Comparison of ENCODE assay signal across 26 cellular contexts in the genomic region with DNA sequence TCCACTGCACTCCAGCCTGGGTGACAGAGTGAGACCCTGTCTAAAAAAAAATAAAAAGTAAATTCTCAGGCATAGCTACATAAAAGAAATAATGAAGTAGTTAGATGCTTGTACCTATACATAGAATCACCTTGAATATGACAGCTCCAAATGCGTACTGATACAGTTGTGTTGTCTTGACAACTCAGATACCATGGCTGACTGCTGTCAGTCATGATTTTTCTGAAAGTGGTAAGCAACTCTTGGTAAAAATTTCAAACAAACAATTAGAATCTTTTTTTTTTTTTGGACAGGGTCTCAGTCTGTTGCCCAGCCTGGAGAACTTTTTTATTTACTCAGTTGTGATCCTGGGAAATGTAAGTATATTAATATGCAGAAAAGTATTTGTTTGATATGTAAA. TPM values are rescaled to one million over a fixed set of nuclear protein-coding genes. Genes with fewer than 3 reads are reported as not detected.
DNase-seq lines count a peak whose midpoint lies in the region; ATAC-seq, FAIRE-seq and TF ChIP-seq lines count a peak whose summit lies in the region.
"Had no signal": no experiment of that assay in that cellular context is flagged by ENCODE, and none has a peak within 500 bp of the region (broad histone marks: within the 10 kb centered on the region; RNA-seq: fewer than 3 reads in every experiment).

No MANE protein-coding gene starts in this region.

- TF ChIP-seq EP300 in GM12878 (IDR thresholded peaks at IDR 0.05; ENCODE audit: borderline replicate concordance in 1 of 2, control insufficient read depth in 1 of 2, low read depth in 2 of 2, low read length in 2 of 2) = no peak

- no peak for TF ChIP-seq RAD21 in GM12878 (IDR thresholded peaks at IDR 0.05; ENCODE audit: insufficient read depth, low read depth, low read length)

- no peak overlapping the region for H2AFZ ChIP-seq in GM12878 (ENCODE audit: control insufficient read depth, low read depth, low read length)
- H2AFZ ChIP-seq: PC-9 had no signal

- H3K27me3 Mint-ChIP-seq in activated naive CD4-positive, alpha-beta T cell treated with anti-CD3 and anti-CD28 coated beads, Interleukin-2, amount 10 ng/mL, durations not matched to agents 7 days and 5 days = no peaks in the 10 kb centered on the region
- H3K27me3 Mint-ChIP-seq in stimulated activated naive B cell treated with anti-CD40 and anti-IgM and Interleukin-4, amounts not matched to agents 10 μg/mL and 1 μg/mL and 100 μg/mL, for 72 hours = no peaks in the 10 kb centered on the region
- H3K27me3 Mint-ChIP-seq: activated CD4-positive, alpha-beta T cell treated with anti-CD3 and anti-CD28 coated beads, Interleukin-2, amount 10 ng/mL, durations not matched to agents 24 days and 14 days had no signal

- H3K9me3 Mint-ChIP-seq in activated naive CD4-positive, alpha-beta T cell treated with anti-CD3 and anti-CD28 coated beads, Interleukin-2, amount 10 ng/mL, durations not matched to agents 7 days and 5 days = no peaks in the 10 kb centered on the region
- H3K9me3 Mint-ChIP-seq in activated naive CD4-positive, alpha-beta T cell treated with anti-CD3 and anti-CD28 coated beads, Interleukin-2, amount 50 U/mL, for 72 hours = no peaks in the 10 kb centered on the region
- no peaks in the 10 kb centered on the region for H3K9me3 Mint-ChIP-seq in stimulated activated naive B cell treated with anti-CD40 and anti-IgM and Interleukin-4, amounts not matched to agents 10 μg/mL and 1 μg/mL and 100 μg/mL, for 72 hours
- H3K9me3 Mint-ChIP-seq: activated CD4-positive, alpha-beta T cell treated with anti-CD3 and anti-CD28 coated beads, Interleukin-2, amount 10 ng/mL, durations not matched to agents 24 days and 14 days had no signal

- no peak for FAIRE-seq in GM12878 (lab: Jason Lieb, UNC)
- FAIRE-seq: colon, G401.6, small intestine had no signal

- no peak for ATAC-seq in activated naive CD4-positive, alpha-beta T cell treated with anti-CD3 and anti-CD28 coated beads, Interleukin-2, amount 50 U/mL, for 72 hours
- ATAC-seq in GM12878 = no peak
- ATAC-seq in stimulated activated naive B cell treated with anti-CD40 and anti-IgM and Interleukin-4, amounts not matched to agents 10 μg/mL and 1 μg/mL and 100 μg/mL, for 72 hours (replicated peaks) = no peak
- ATAC-seq in HG03135 (IDR thresholded peaks at IDR 0.05; ENCODE audit: unreplicated experiment) = no peak
- ATAC-seq: foreskin keratinocyte, left lobe of liver had no signal

- no peaks in the 10 kb centered on the region for H3K79me2 ChIP-seq in GM12878 (ENCODE audit: control insufficient read depth, insufficient read depth, low read length)

- WGBS in GM12878 (ENCODE audit: insufficient coverage, insufficient replicate concordance, low lambda C conversion rate, missing lambda C conversion rate) = 100% methylated on average over 1 of the region's 1 CpG

- no peak for DNase-seq in activated naive CD4-positive, alpha-beta T cell treated with anti-CD3 and anti-CD28 coated beads, Interleukin-2, amount 10 ng/mL, durations not matched to agents 7 days and 5 days
- no peak for DNase-seq in activated naive CD4-positive, alpha-beta T cell treated with anti-CD3 and anti-CD28 coated beads, Interleukin-2, amount 50 U/mL, for 72 hours (ENCODE audit: low spot score in 2 of 2)
- DNase-seq in HL-60 (ENCODE audit: low read depth in 1 of 2, low spot score in 1 of 2) (no peak), GM12878 (ENCODE audit: low read depth, low spot score) (no peak), islet precursor cell (no peak)
- no peak for DNase-seq in stimulated activated naive B cell treated with anti-CD40 and anti-IgM and Interleukin-4, amounts not matched to agents 10 μg/mL and 1 μg/mL and 100 μg/mL, for 72 hours
- DNase-seq: activated CD4-positive, alpha-beta T cell treated with anti-CD3 and anti-CD28 coated beads, Interleukin-2, amount 10 ng/mL, durations not matched to agents 24 days and 14 days; activated effector memory CD4-positive, alpha-beta T cell treated with anti-CD3 and anti-CD28 coated beads, Interleukin-2, amount 50 U/mL, for 16 hours; amniotic stem cell; DMS153; effector CD8-positive, alpha-beta T cell; foreskin keratinocyte; IMR-90; mesendoderm; NCI-H1436; NCI-H2107; NCI-H446 treated with DMSO at 0.1 percent for 48 hours; PC-9; SHP77; small intestine; SW 1271 had no signal

- BruUV-seq in GM12878 (replicated peaks; lab: Mats Ljungman, UMichigan) = no TSS peak

- peaks cover 55% of the 10 kb centered on the region for H3K4me1 ChIP-seq in GM12878 (ENCODE audit: control insufficient read depth, insufficient read depth, low read length)

- no peak overlapping the region for H3K4me2 ChIP-seq in GM12878 (ENCODE audit: control insufficient read depth, insufficient read depth)
- H3K4me2 ChIP-seq: PC-9 had no signal

- SMC1A ChIA-PET in GM12878 (lab: Charles Lee; ENCODE audit: uncharacterized antibody, unreplicated experiment) = interaction anchor here (0.7 to 1.3 kb wide), 8 partner anchors 11 to 249 kb away, joined by 3 to 7 read pairs (median 4); a partner anchor contains a TSS

- TF ChIP-seq POLR2A in GM12878 (IDR thresholded peaks at IDR 0.05; ENCODE audit: low read depth, low read length) = no peak

- intact Hi-C loops in GM12878 (cut with micrococcal nuclease; ENCODE audit: unreplicated experiment) = no loop called here

- POLR2A ChIA-PET in GM12878 (lab: Charles Lee) = interaction anchor here (0.7 to 1.1 kb wide), 5 partner anchors 15 to 450 kb away, joined by 3 to 4 read pairs (median 3); no protein-coding TSS in a partner anchor

- no peaks in the 10 kb centered on the region for H4K20me1 ChIP-seq in GM12878 (ENCODE audit: control insufficient read depth, insufficient read depth)

- peaks cover 67% of the 10 kb centered on the region for H3K36me3 Mint-ChIP-seq in activated naive CD4-positive, alpha-beta T cell treated with anti-CD3 and anti-CD28 coated beads, Interleukin-2, amount 10 ng/mL, durations not matched to agents 7 days and 5 days
- H3K36me3 Mint-ChIP-seq in activated naive CD4-positive, alpha-beta T cell treated with anti-CD3 and anti-CD28 coated beads, Interleukin-2, amount 50 U/mL, for 72 hours = peaks cover 0 to 23% of the 10 kb centered on the region in 2 donors
- peaks cover 34 to 46% of the 10 kb centered on the region in 2 donors for H3K36me3 Mint-ChIP-seq in stimulated activated naive B cell treated with anti-CD40 and anti-IgM and Interleukin-4, amounts not matched to agents 10 μg/mL and 1 μg/mL and 100 μg/mL, for 72 hours

- CTCF ChIA-PET in activated naive CD4-positive, alpha-beta T cell treated with anti-CD3 and anti-CD28 coated beads, Interleukin-2, amount 10 ng/mL, durations not matched to agents 7 days and 5 days (lab: Charles Lee) = interaction anchor here (1.1 kb wide), 1 partner anchor 19 kb away, joined by 4 read pairs; no protein-coding TSS in a partner anchor
- CTCF ChIA-PET in GM12878 (lab: Yijun Ruan, JAX) = interaction anchor here (1.0 to 1.5 kb wide), 4 partner anchors 10 to 186 kb away, joined by 4 to 6 read pairs (median 5); no protein-coding TSS in a partner anchor

- H3K4me1 Mint-ChIP-seq in activated naive CD4-positive, alpha-beta T cell treated with anti-CD3 and anti-CD28 coated beads, Interleukin-2, amount 10 ng/mL, durations not matched to agents 7 days and 5 days = peaks cover 93% of the 10 kb centered on the region
- peaks cover 57 to 97% of the 10 kb centered on the region in 2 donors for H3K4me1 Mint-ChIP-seq in stimulated activated naive B cell treated with anti-CD40 and anti-IgM and Interleukin-4, amounts not matched to agents 10 μg/mL and 1 μg/mL and 100 μg/mL, for 72 hours

- H3K9ac ChIP-seq in GM12878 (ENCODE audit: control insufficient read depth, insufficient read depth, low read length) = no peak overlapping the region

- H3K27me3 ChIP-seq in HL-60 (ENCODE audit: insufficient read depth, poor library complexity, severe bottlenecking) (no peaks in the 10 kb centered on the region), GM12878 (replicated peaks in 1 of 2; ENCODE audit: control insufficient read depth in 2 of 2, insufficient read depth in 2 of 2, low read length in 1 of 2) (no peaks in the 10 kb centered on the region)
- H3K27me3 ChIP-seq: foreskin keratinocyte, suprapubic skin had no signal

- TF ChIP-seq CTCF in HL-60 (IDR thresholded peaks at IDR 0.05; ENCODE audit: insufficient read depth, low read length) (no peak), GM12878 (IDR thresholded peaks at IDR 0.05 in 2 of 3, conservative IDR thresholded peaks at IDR 0.05 in 1 of 3; ENCODE audit: control insufficient read depth in 2 of 3, extremely low read depth in 1 of 3, insufficient read depth in 1 of 3, low read depth in 3 of 3, low read length in 3 of 3) (no peak)

- in situ Hi-C loops in GM12878 (cut with MboI) = no loop called here

- 0 out of 2 replicates have a peak overlapping the region, but pooled peaks have one; percentile 14 for H3K27ac ChIP-seq in HL-60 (replicated peaks)
- no peak overlapping the region for H3K27ac ChIP-seq in GM12878 (ENCODE audit: control insufficient read depth, insufficient read depth)
- H3K27ac ChIP-seq: foreskin keratinocyte, PC-9, suprapubic skin had no signal

- no peak overlapping the region for H3K4me3 Mint-ChIP-seq in activated naive CD4-positive, alpha-beta T cell treated with anti-CD3 and anti-CD28 coated beads, Interleukin-2, amount 10 ng/mL, durations not matched to agents 7 days and 5 days
- H3K4me3 Mint-ChIP-seq in stimulated activated naive B cell treated with anti-CD40 and anti-IgM and Interleukin-4, amounts not matched to agents 10 μg/mL and 1 μg/mL and 100 μg/mL, for 72 hours = no peak overlapping the region
- H3K4me3 Mint-ChIP-seq: activated CD4-positive, alpha-beta T cell treated with anti-CD3 and anti-CD28 coated beads, Interleukin-2, amount 10 ng/mL, durations not matched to agents 24 days and 14 days had no signal

- no peaks in the 10 kb centered on the region for H3K9me3 ChIP-seq in GM12878 (replicated peaks; ENCODE audit: control insufficient read depth, insufficient read depth, low read length)
- H3K9me3 ChIP-seq: suprapubic skin had no signal

- H3K4me3 ChIP-seq in HL-60 (replicated peaks; ENCODE audit: insufficient read depth, low read length) (no peak overlapping the region), GM12878 (no peak overlapping the region)
- H3K4me3 ChIP-seq: PC-9, suprapubic skin had no signal

- RAD21 ChIA-PET in GM12878 (lab: Charles Lee; ENCODE audit: unreplicated experiment) = interaction anchor here (1.1 to 1.3 kb wide), 3 partner anchors 15 to 88 kb away, joined by 4 to 9 read pairs (median 9); a partner anchor contains a TSS

- peak overlapping the region; percentile 96 for H3K27ac Mint-ChIP-seq in activated naive CD4-positive, alpha-beta T cell treated with anti-CD3 and anti-CD28 coated beads, Interleukin-2, amount 10 ng/mL, durations not matched to agents 7 days and 5 days
- no peak overlapping the region for H3K27ac Mint-ChIP-seq in activated naive CD4-positive, alpha-beta T cell treated with anti-CD3 and anti-CD28 coated beads, Interleukin-2, amount 50 U/mL, for 72 hours
- peak overlapping the region; percentile 71 for H3K27ac Mint-ChIP-seq in stimulated activated naive B cell treated with anti-CD40 and anti-IgM and Interleukin-4, amounts not matched to agents 10 μg/mL and 1 μg/mL and 100 μg/mL, for 72 hours

- H3K36me3 ChIP-seq in GM12878 (ENCODE audit: control insufficient read depth in 2 of 2, insufficient read depth in 2 of 2, low read length in 1 of 2) = no peaks in the 10 kb centered on the region; a peak in 1 of 4 replicates

RNA-seq across cellular contexts. Expression of a gene that starts 14.2 kb away (rescaled TPM):
- 10 to 100 TPM; 33.6 to 58.9 TPM for total RNA-seq in activated naive CD4-positive, alpha-beta T cell treated with anti-CD3 and anti-CD28 coated beads, Interleukin-2, amount 50 U/mL, for 72 hours
- 24.2 and 24.6 TPM in 2 replicates for total RNA-seq in GM12878 (2013; cell fraction: nucleolus; rRNA removed)
- total RNA-seq in GM12878 (2014; rRNA removed) (38.9 and 40.2 TPM in 2 replicates), GM12878 (2014; rRNA removed; fragmentation: Illumina TruSeq; extraction: Trizol) (18.4 and 19.5 TPM in 2 replicates), GM12878 (2021) (48.0 and 52.5 TPM in 2 replicates)
- polyA plus RNA-seq in GM12878 (2011; ENCODE audit: low read depth) = 5.4 TPM
- polyA plus RNA-seq in GM12878 (2011; rRNA removed) (7.5 and 8.5 TPM in 2 replicates), GM12878 (2014; fragmentation: Illumina TruSeq; extraction: Trizol) (17.2 and 34.9 TPM in 2 replicates), GM12878 (2014; fragmentation: Nextera tagmentation; extraction: Ambion mirVana) (1 to 10 TPM; 1.8 to 3.2 TPM), GM12878 (2014; rRNA removed) (46.3 and 48.8 TPM in 2 replicates), GM12878 (2016; fragmentation: Nextera tagmentation; extraction: Ambion mirVana) (10 to 100 TPM; 46.6 TPM)
- polyA plus RNA-seq in GM12878 (2011; cell fraction: cytosol; rRNA removed) = 10.7 and 10.8 TPM in 2 replicates
- polyA plus RNA-seq in GM12878 (2011; cell fraction: nucleus; rRNA removed) = 24.6 and 25.9 TPM in 2 replicates
- polyA plus RNA-seq in GM12878 (2012) = 8.6 and 11.0 TPM in 2 replicates
- polyA minus RNA-seq in GM12878 (2011; rRNA and poly(A)+ RNA removed) = 8.0 and 11.8 TPM in 2 replicates
- polyA minus RNA-seq in GM12878 (2011; cell fraction: cytosol; rRNA and poly(A)+ RNA removed) = 1.2 and 1.6 TPM in 2 replicates
- polyA minus RNA-seq in GM12878 (2011; cell fraction: nucleus; rRNA and poly(A)+ RNA removed) = 6.0 and 7.0 TPM in 2 replicates

Comparison
In these comparisons a context has a peak if more than half of its experiments do, and no peak if none do; other contexts are left out.
1. H3K27ac Mint-ChIP-seq: peak in activated naive CD4-positive, alpha-beta T cell treated with anti-CD3 and anti-CD28 coated beads, Interleukin-2, amount 10 ng/mL, durations not matched to agents 7 days and 5 days (single experiment) and stimulated activated naive B cell treated with anti-CD40 and anti-IgM and Interleukin-4, amounts not matched to agents 10 μg/mL and 1 μg/mL and 100 μg/mL, for 72 hours (single experiment); none in activated naive CD4-positive, alpha-beta T cell treated with anti-CD3 and anti-CD28 coated beads, Interleukin-2, amount 50 U/mL, for 72 hours (0 of 2).